ENCODE assay signal across 10 cellular contexts in the genomic region with DNA sequence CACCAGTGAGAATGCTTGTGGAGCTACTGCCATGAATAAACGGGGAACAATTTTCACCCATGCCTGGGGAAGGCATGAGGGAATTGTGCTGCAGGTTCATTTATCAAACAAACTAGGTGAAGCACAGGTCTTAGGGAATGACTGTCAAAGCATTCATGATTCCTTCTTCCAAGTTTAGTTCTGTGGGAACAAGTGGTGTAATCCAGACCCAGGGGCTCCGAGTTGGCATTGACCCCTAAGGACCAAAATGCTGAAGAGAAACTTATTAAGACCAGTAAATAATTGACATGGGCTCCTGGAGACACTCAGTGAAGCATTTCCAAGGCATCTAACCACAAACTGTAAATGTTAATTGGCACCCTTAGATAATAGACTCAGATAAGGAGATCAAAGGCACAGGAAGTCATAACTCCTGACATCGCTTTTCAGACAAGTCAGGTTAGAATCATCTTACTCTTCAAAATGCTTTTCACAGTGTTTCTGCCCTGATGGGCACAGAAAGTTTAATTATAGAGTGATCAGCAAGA.
DNase-seq lines count a peak whose midpoint lies in the region; ATAC-seq and TF ChIP-seq lines count a peak whose summit lies in the region.
"Had no signal": no experiment of that assay in that cellular context is flagged by ENCODE, and none has a peak within 500 bp of the region (broad histone marks: within the 10 kb centered on the region; RNA-seq: fewer than 3 reads in every experiment).

No MANE protein-coding gene starts in this region.

- no peak overlapping the region for H4K91ac ChIP-seq in trophoblast cell (ENCODE audit: low read depth, low read length)

- H2BK120ac ChIP-seq in trophoblast cell (ENCODE audit: insufficient read depth, low read length, poor library complexity) = no peak overlapping the region

- H3K23ac ChIP-seq in trophoblast cell (ENCODE audit: low read length) = no peak overlapping the region

- no peak overlapping the region for H2AK5ac ChIP-seq in trophoblast cell (ENCODE audit: low read length)

- POLR2A ChIA-PET in PC-9 (lab: Charles Lee; ENCODE audit: unreplicated experiment) = no interaction called here

- H3K9me2 ChIP-seq in PC-9 (ENCODE audit: insufficient read depth) (no peaks in the 10 kb centered on the region), hepatocyte (replicated peaks; ENCODE audit: insufficient read depth) (no peaks in the 10 kb centered on the region)

- no peak overlapping the region for H3K14ac ChIP-seq in trophoblast cell (ENCODE audit: low read length)

- H3K9ac ChIP-seq in BLaER1 (peak overlapping the region; percentile 85), trophoblast cell (ENCODE audit: low read length) (no peak overlapping the region)

- no peak overlapping the region for H2BK12ac ChIP-seq in trophoblast cell (ENCODE audit: low read length)

- H3K27ac ChIP-seq in BLaER1 (peak overlapping the region; percentile 97), PC-9 (no peak overlapping the region), hepatocyte (peak overlapping the region; percentile 59), trophoblast cell (ENCODE audit: low read depth, low read length) (no peak overlapping the region)

- no peak overlapping the region for H3K4ac ChIP-seq in trophoblast cell (ENCODE audit: low read depth, low read length)

- ATAC-seq in GM18520 (IDR thresholded peaks at IDR 0.05; ENCODE audit: unreplicated experiment) (no peak), GM21528 (IDR thresholded peaks at IDR 0.05; ENCODE audit: low FRiP score, unreplicated experiment) (no peak)

- no TSS peak for BruUV-seq in PC-9 (replicated peaks; lab: Mats Ljungman, UMichigan)

- 33% methylated on average over 3 of the region's 3 CpGs for WGBS in hepatocyte (ENCODE audit: low lambda C conversion rate, missing lambda C conversion rate)
- no CpG with 5 or more reads among the region's 3 CpGs for WGBS in trophoblast cell (ENCODE audit: extremely low coverage, insufficient coverage, insufficient read length)

- CTCF ChIA-PET in PC-9 (lab: Charles Lee) = no interaction called here

- peaks cover 39% of the 10 kb centered on the region for H3K9me3 ChIP-seq in BLaER1
- peaks cover 3% of the 10 kb centered on the region; the same call in 1 of the 2 replicates for H3K9me3 ChIP-seq in PC-9 (ENCODE audit: insufficient read depth, low read depth)
- no peaks in the 10 kb centered on the region for H3K9me3 ChIP-seq in hepatocyte (ENCODE audit: low read depth)
- H3K9me3 ChIP-seq in trophoblast cell (ENCODE audit: insufficient read depth, low read depth, low read length) = no peaks in the 10 kb centered on the region

- no peaks in the 10 kb centered on the region for H3F3A ChIP-seq in PC-9 (ENCODE audit: insufficient read depth, low read depth)

- H4K20me1 ChIP-seq in BLaER1 (no peaks in the 10 kb centered on the region), PC-9 (ENCODE audit: insufficient read depth) (no peaks in the 10 kb centered on the region), hepatocyte (ENCODE audit: insufficient read depth, poor library complexity, severe bottlenecking) (no peaks in the 10 kb centered on the region)

- H3K79me1 ChIP-seq in trophoblast cell (ENCODE audit: low read length) = peaks cover 2% of the 10 kb centered on the region

- H4K12ac ChIP-seq in trophoblast cell (ENCODE audit: low read depth, low read length) = no peak overlapping the region

- H4K8ac ChIP-seq in trophoblast cell (ENCODE audit: low read depth, low read length) = no peak overlapping the region

- H3K4me3 ChIP-seq in BLaER1 (peak overlapping the region; percentile 58), PC-9 (no peak overlapping the region), hepatocyte (no peak overlapping the region), trophoblast cell (ENCODE audit: low read depth, low read length) (no peak overlapping the region)

- TF ChIP-seq CTCF in PC-9 (conservative IDR thresholded peaks at IDR 0.05) (no peak), hepatocyte (IDR thresholded peaks at IDR 0.05; ENCODE audit: poor library complexity) (no peak)

- no peaks in the 10 kb centered on the region for H3K79me2 ChIP-seq in PC-9 (ENCODE audit: low read depth)
- H3K79me2 ChIP-seq in hepatocyte = no peaks in the 10 kb centered on the region
- no peaks in the 10 kb centered on the region for H3K79me2 ChIP-seq in trophoblast cell (ENCODE audit: control insufficient read depth, insufficient read depth, low read length, poor library complexity)

- DNase-seq in DMS153 treated with DMSO at 0.1 percent for 48 hours (lab: John Stamatoyannopoulos, UW; ENCODE audit: unreplicated experiment) (peak; percentile 52), PC-9 (peak in 1 of 2 experiments; percentile 63), hepatocyte (ENCODE audit: low spot score) (no peak), trophoblast cell (no peak), NCI-H446 (lab: John Stamatoyannopoulos, UW) (no peak)
- DNase-seq: naive B cell, NCI-H1048 had no signal

- H3K4me1 ChIP-seq in BLaER1 = peaks cover 100% of the 10 kb centered on the region
- H3K4me1 ChIP-seq in PC-9 (replicated peaks; ENCODE audit: insufficient read depth) = peaks cover 10% of the 10 kb centered on the region
- peaks cover 23% of the 10 kb centered on the region for H3K4me1 ChIP-seq in hepatocyte (ENCODE audit: insufficient read depth)
- peaks cover 4 to 8% of the 10 kb centered on the region in 2 experiments for H3K4me1 ChIP-seq in trophoblast cell (ENCODE audit: control insufficient read depth in 1 of 2, insufficient read depth in 2 of 2, low read length in 2 of 2)

- intact Hi-C loops in PC-9 (cut with micrococcal nuclease; ENCODE audit: unreplicated experiment) = no loop called here

- H2BK5ac ChIP-seq in trophoblast cell (ENCODE audit: low read depth, low read length, poor library complexity) = no peak overlapping the region

- H3K27me3 ChIP-seq in BLaER1 (no peaks in the 10 kb centered on the region), PC-9 (ENCODE audit: insufficient read depth, low read depth) (no peaks in the 10 kb centered on the region), hepatocyte (no peaks in the 10 kb centered on the region), trophoblast cell (ENCODE audit: insufficient read depth, low read length) (no peaks in the 10 kb centered on the region)

- H3K4me2 ChIP-seq in BLaER1 (peak overlapping the region; percentile 97), PC-9 (0 out of 2 replicates have a peak overlapping the region, but pooled peaks have one; percentile 5), hepatocyte (peak overlapping the region; percentile 8), trophoblast cell (ENCODE audit: low read length) (no peak overlapping the region)

- no peak overlapping the region for H2AFZ ChIP-seq in PC-9
- H2AFZ ChIP-seq in hepatocyte = no peak overlapping the region
- H2AFZ ChIP-seq in trophoblast cell (ENCODE audit: insufficient read depth, low read length, poor library complexity) = no peak overlapping the region

- peaks cover 39% of the 10 kb centered on the region for H3K36me3 ChIP-seq in BLaER1
- no peaks in the 10 kb centered on the region for H3K36me3 ChIP-seq in PC-9 (ENCODE audit: low read depth)
- H3K36me3 ChIP-seq in hepatocyte (replicated peaks; ENCODE audit: insufficient read depth, low read depth) = no peaks in the 10 kb centered on the region
- H3K36me3 ChIP-seq in trophoblast cell (ENCODE audit: control insufficient read depth in 1 of 2, insufficient read depth in 2 of 2, low read length in 2 of 2) = no peaks in the 10 kb centered on the region

- no peak overlapping the region for H3K18ac ChIP-seq in trophoblast cell (ENCODE audit: low read length)

Comparison
In these comparisons a context has a peak if more than half of its experiments do, and no peak if none do; other contexts are left out.
1. H3K27ac ChIP-seq: peak in BLaER1 (single experiment) and hepatocyte (single experiment); none in PC-9 (single experiment) and trophoblast cell (single experiment).